11 cellular contexts compared by ENCODE assay signal in the genomic region with DNA sequence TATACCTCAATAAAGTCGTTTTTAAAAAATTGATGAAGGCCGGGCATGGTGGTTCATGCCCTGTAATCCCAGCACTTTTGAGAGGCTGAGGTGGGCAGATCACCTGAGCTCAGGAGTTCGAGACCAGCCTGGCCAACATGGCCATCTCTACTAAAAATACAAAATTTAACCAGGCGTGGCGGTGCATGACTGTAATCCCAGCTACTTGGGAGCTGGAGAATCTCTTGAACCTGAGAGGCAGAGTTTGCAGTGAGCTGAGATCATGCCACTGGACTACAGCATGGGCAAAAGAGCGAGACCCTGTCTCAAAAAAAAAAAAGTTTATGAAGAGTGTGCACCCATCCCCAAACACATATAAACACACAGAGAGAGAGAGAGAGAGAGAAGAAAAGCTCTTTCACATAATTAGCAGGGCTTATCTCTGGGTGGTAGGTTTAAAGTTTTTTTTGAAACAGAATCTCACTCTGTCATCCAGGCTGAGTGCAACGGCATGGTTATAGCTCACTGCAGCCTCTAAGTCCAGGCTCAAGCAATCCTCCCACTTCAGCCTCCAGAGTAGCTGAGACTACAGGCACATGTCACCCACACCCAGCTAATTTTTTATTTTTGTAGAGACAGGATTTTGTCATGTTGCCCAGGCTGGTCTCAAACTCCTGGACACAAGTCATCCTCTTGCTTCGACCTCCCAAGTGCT. TPM values are rescaled to one million over a fixed set of nuclear protein-coding genes. Genes with fewer than 3 reads are reported as not detected.
DNase-seq lines count a peak whose midpoint lies in the region; ATAC-seq and TF ChIP-seq lines count a peak whose summit lies in the region.
"Had no signal": no experiment of that assay in that cellular context is flagged by ENCODE, and none has a peak within 500 bp of the region (broad histone marks: within the 10 kb centered on the region; RNA-seq: fewer than 3 reads in every experiment).

No MANE protein-coding gene starts in this region.

- no peak for DNase-seq in activated T-helper 2 cell treated with anti-CD3 and anti-CD28 coated beads, Interferon-gamma antibody, Interleukin-2, Interleukin-4, amounts not matched to agents 10 μg/mL and 5 μg/mL and 100 μg/mL, durations not matched to agents 14 hours and 24 hours and 36 hours (ENCODE audit: low spot score)
- DNase-seq in activated CD4-positive, CD25-positive, alpha-beta regulatory T cell treated with anti-CD3 and anti-CD28 coated beads, Interleukin-2, amount 50 U/mL, for 72 hours: no peak
- no peak for DNase-seq in GM13976 (ENCODE audit: low spot score)
- no peak for DNase-seq in NCI-H1048 (lab: John Stamatoyannopoulos, UW)
- no peak for DNase-seq in cardiac septum (ENCODE audit: low spot score)
- DNase-seq: DND-41, lower lobe of right lung had no signal

- intact Hi-C loops in activated T-helper 2 cell treated with anti-CD3 and anti-CD28 coated beads, Interferon-gamma antibody, Interleukin-2, Interleukin-4, amounts not matched to agents 10 μg/mL and 5 μg/mL and 100 μg/mL, durations not matched to agents 14 hours and 24 hours and 36 hours (cut with micrococcal nuclease): no loop called here
- intact Hi-C loops in cardiac septum (cut with DNase I): no loop called here

- H3K9me3 Mint-ChIP-seq in activated T-helper 2 cell treated with anti-CD3 and anti-CD28 coated beads, Interferon-gamma antibody, Interleukin-2, Interleukin-4, amounts not matched to agents 10 μg/mL and 5 μg/mL and 100 μg/mL, durations not matched to agents 14 hours and 24 hours and 36 hours: no peaks in the 10 kb centered on the region

- no peaks in the 10 kb centered on the region for H3K27me3 Mint-ChIP-seq in activated T-helper 2 cell treated with anti-CD3 and anti-CD28 coated beads, Interferon-gamma antibody, Interleukin-2, Interleukin-4, amounts not matched to agents 10 μg/mL and 5 μg/mL and 100 μg/mL, durations not matched to agents 14 hours and 24 hours and 36 hours (ENCODE audit: low read depth)

- H3K27me3 ChIP-seq in mucosa of stomach (ENCODE audit: control insufficient read depth, insufficient read depth, low read length): no peaks in the 10 kb centered on the region
- H3K27me3 ChIP-seq: SJSA1 had no signal

- peaks cover 53% of the 10 kb centered on the region for H3K4me1 ChIP-seq in mucosa of stomach (ENCODE audit: control insufficient read depth, insufficient read depth, low read length)

- peak overlapping the region; percentile 40 for H3K9ac ChIP-seq in mucosa of stomach (ENCODE audit: low read length)

- ATAC-seq in HG03108 (IDR thresholded peaks at IDR 0.05; ENCODE audit: unreplicated experiment): peak; percentile 1
- ATAC-seq: lower lobe of right lung had no signal

- TF ChIP-seq CTCF in C4-2B (conservative IDR thresholded peaks at IDR 0.05) (no peak), GM13976 (IDR thresholded peaks at IDR 0.05; ENCODE audit: borderline replicate concordance, control extremely low read depth, extremely low read depth, insufficient read depth, missing control alignments) (no peak)

- H3K36me3 Mint-ChIP-seq in activated T-helper 2 cell treated with anti-CD3 and anti-CD28 coated beads, Interferon-gamma antibody, Interleukin-2, Interleukin-4, amounts not matched to agents 10 μg/mL and 5 μg/mL and 100 μg/mL, durations not matched to agents 14 hours and 24 hours and 36 hours (ENCODE audit: low read depth): peaks cover 47% of the 10 kb centered on the region

- peak overlapping the region; percentile 92 for H3K27ac Mint-ChIP-seq in activated T-helper 2 cell treated with anti-CD3 and anti-CD28 coated beads, Interferon-gamma antibody, Interleukin-2, Interleukin-4, amounts not matched to agents 10 μg/mL and 5 μg/mL and 100 μg/mL, durations not matched to agents 14 hours and 24 hours and 36 hours

- in situ Hi-C loops in GM13976 (cut with MboI; ENCODE audit: low sequenced_read_pairs, unreplicated experiment): no loop called here

- peaks cover 55% of the 10 kb centered on the region for H3K4me1 Mint-ChIP-seq in activated T-helper 2 cell treated with anti-CD3 and anti-CD28 coated beads, Interferon-gamma antibody, Interleukin-2, Interleukin-4, amounts not matched to agents 10 μg/mL and 5 μg/mL and 100 μg/mL, durations not matched to agents 14 hours and 24 hours and 36 hours (ENCODE audit: low read depth)

- no peaks in the 10 kb centered on the region for H3K36me3 ChIP-seq in mucosa of stomach (ENCODE audit: control insufficient read depth, insufficient read depth, low read length)

- no peak overlapping the region for H3K4me3 ChIP-seq in mucosa of stomach (ENCODE audit: low read length)
- H3K4me3 ChIP-seq: lower lobe of right lung, SJSA1 had no signal

- H3K9me3 ChIP-seq in mucosa of stomach (ENCODE audit: control insufficient read depth, low read length): no peaks in the 10 kb centered on the region
- H3K9me3 ChIP-seq: lower lobe of right lung, SJSA1 had no signal

- peak overlapping the region; percentile 99 for H3K27ac ChIP-seq in C4-2B
- H3K27ac ChIP-seq: lower lobe of right lung, SJSA1 had no signal

- peak overlapping the region; percentile 95 for H3K4me3 Mint-ChIP-seq in activated T-helper 2 cell treated with anti-CD3 and anti-CD28 coated beads, Interferon-gamma antibody, Interleukin-2, Interleukin-4, amounts not matched to agents 10 μg/mL and 5 μg/mL and 100 μg/mL, durations not matched to agents 14 hours and 24 hours and 36 hours (ENCODE audit: low read depth)

RNA-seq across cellular contexts. Expression of a gene that starts 3.0 kb away (rescaled TPM):
- 166 and 175 TPM in 2 replicates for total RNA-seq in activated T-helper 2 cell treated with anti-CD3 and anti-CD28 coated beads, Interferon-gamma antibody, Interleukin-2, Interleukin-4, amounts not matched to agents 10 μg/mL and 5 μg/mL and 100 μg/mL, durations not matched to agents 14 hours and 24 hours and 36 hours
- total RNA-seq in cardiac septum: 17.1 TPM
